ENCODE assay signal across 8 cellular contexts in genomic region chr10:132421377-132422168, GRCh38. TPM values are rescaled to one million over a fixed set of nuclear protein-coding genes. Genes with fewer than 3 reads are reported as not detected.
A peak's percentile ranks its signal among the peaks of the same experiment; 100 is the strongest.
DNase-seq lines count a peak whose midpoint lies in the region; ATAC-seq and TF ChIP-seq lines count a peak whose summit lies in the region.

No MANE protein-coding gene starts in this region.

- H3K27ac Mint-ChIP-seq in activated naive CD4-positive, alpha-beta T cell treated with anti-CD3 and anti-CD28 coated beads, Interleukin-2, amount 10 ng/mL, durations not matched to agents 7 days and 5 days: peak overlapping the region; percentile 79
- H3K27ac Mint-ChIP-seq in T-cell: peak overlapping the region; percentile 36 to 71

- no peaks in the 10 kb centered on the region for H3K9me3 Mint-ChIP-seq in activated naive CD4-positive, alpha-beta T cell treated with anti-CD3 and anti-CD28 coated beads, Interleukin-2, amount 10 ng/mL, durations not matched to agents 7 days and 5 days
- no peaks in the 10 kb centered on the region for H3K9me3 Mint-ChIP-seq in T-cell

- no peak overlapping the region for H3K4me3 ChIP-seq in fibroblast of the aortic adventitia (ENCODE audit: low read depth, low read length)
- peak overlapping the region; percentile 43 to 63 for H3K4me3 ChIP-seq in neutrophil (ENCODE audit: low read depth in 1 of 2, low read length in 1 of 2)

- CTCF ChIA-PET in activated naive CD4-positive, alpha-beta T cell treated with anti-CD3 and anti-CD28 coated beads, Interleukin-2, amount 10 ng/mL, durations not matched to agents 7 days and 5 days (lab: Charles Lee): no interaction called here
- CTCF ChIA-PET in T-cell (lab: Charles Lee): interaction anchor here in 1 of 2 donors (0.9 kb wide), 1 partner anchor 10 kb away, joined by 7 read pairs; no protein-coding TSS in a partner anchor

- H3K9me3 ChIP-seq in neutrophil: no peaks in the 10 kb centered on the region

- peak overlapping the region; percentile 91 for H3K27ac ChIP-seq in neutrophil

- POLR2A ChIA-PET in T-cell (lab: Charles Lee): no interaction called here

- H3K4me1 Mint-ChIP-seq in activated naive CD4-positive, alpha-beta T cell treated with anti-CD3 and anti-CD28 coated beads, Interleukin-2, amount 10 ng/mL, durations not matched to agents 7 days and 5 days: peaks cover 37% of the 10 kb centered on the region
- H3K4me1 Mint-ChIP-seq in T-cell: peaks cover 18 to 41% (median 37%) of the 10 kb centered on the region in 3 donors

- peak; percentile 54 for DNase-seq in activated naive CD4-positive, alpha-beta T cell treated with anti-CD3 and anti-CD28 coated beads, Interleukin-2, amount 10 ng/mL, durations not matched to agents 7 days and 5 days
- no peak for DNase-seq in activated naive CD4-positive, alpha-beta T cell treated with anti-CD3 and anti-CD28 coated beads, Interleukin-2, amount 50 U/mL, for 16 hours
- DNase-seq in HT-29 (ENCODE audit: low spot score): peak; percentile 77
- peak in 6 of 34 experiments; percentile 6 to 50 (median 33) for DNase-seq in T-cell
- peak; percentile 60 for DNase-seq in fibroblast of the aortic adventitia (ENCODE audit: low read depth)
- no peak for DNase-seq in NCI-H146 (lab: John Stamatoyannopoulos, UW)

- no peaks in the 10 kb centered on the region for H3K36me3 ChIP-seq in neutrophil

- no peaks in the 10 kb centered on the region for H3K27me3 ChIP-seq in neutrophil

- H3K4me1 ChIP-seq in neutrophil (ENCODE audit: control insufficient read depth in 1 of 2, insufficient read depth in 1 of 2, low read depth in 1 of 2, low read length in 1 of 2): peaks cover 66 to 70% of the 10 kb centered on the region in 2 experiments

- no peak overlapping the region for H3K4me3 Mint-ChIP-seq in activated naive CD4-positive, alpha-beta T cell treated with anti-CD3 and anti-CD28 coated beads, Interleukin-2, amount 10 ng/mL, durations not matched to agents 7 days and 5 days
- peak overlapping the region in 1 of 3 donors; percentile 56 for H3K4me3 Mint-ChIP-seq in T-cell

- ATAC-seq in T-cell (replicated peaks in 1 of 4) (peak; percentile 41 to 68 (median 63)), HG03280 (IDR thresholded peaks at IDR 0.05; ENCODE audit: unreplicated experiment) (no peak)

- H3K27me3 Mint-ChIP-seq in activated naive CD4-positive, alpha-beta T cell treated with anti-CD3 and anti-CD28 coated beads, Interleukin-2, amount 10 ng/mL, durations not matched to agents 7 days and 5 days: no peaks in the 10 kb centered on the region
- no peaks in the 10 kb centered on the region for H3K27me3 Mint-ChIP-seq in T-cell

- TF ChIP-seq CTCF in fibroblast of the aortic adventitia (IDR thresholded peaks at IDR 0.05; ENCODE audit: insufficient read depth, low read length): no peak
- no peak for TF ChIP-seq CTCF in neutrophil (IDR thresholded peaks at IDR 0.05)

- no peaks in the 10 kb centered on the region for H3K36me3 Mint-ChIP-seq in activated naive CD4-positive, alpha-beta T cell treated with anti-CD3 and anti-CD28 coated beads, Interleukin-2, amount 10 ng/mL, durations not matched to agents 7 days and 5 days
- H3K36me3 Mint-ChIP-seq in T-cell: no peaks in the 10 kb centered on the region

RNA-seq across cellular contexts. Expression of gene PWWP2B, which starts 24.6 kb away (rescaled TPM):
- 73.4 and 79.9 TPM in 2 replicates for total RNA-seq in HT-29 (2014; rRNA removed; shearing (Covaris generic))
- 10 to 100 TPM; 11.5 to 15.3 (median 13.6) TPM for total RNA-seq in T-cell
- total RNA-seq in fibroblast of the aortic adventitia (ENCODE audit: low replicate concordance): 6.1 and 7.2 TPM in 2 replicates

Comparison
In these comparisons a context has a peak if more than half of its experiments do, and no peak if none do; other contexts are left out.
1. DNase-seq: peak in activated naive CD4-positive, alpha-beta T cell treated with anti-CD3 and anti-CD28 coated beads, Interleukin-2, amount 10 ng/mL, durations not matched to agents 7 days and 5 days (single experiment), HT-29 (single experiment) and fibroblast of the aortic adventitia (single experiment); none in activated naive CD4-positive, alpha-beta T cell treated with anti-CD3 and anti-CD28 coated beads, Interleukin-2, amount 50 U/mL, for 16 hours (single experiment) and NCI-H146 (single experiment).